18 cellular contexts compared by ENCODE assay signal in genomic region chr20:295804-296203, GRCh38. TPM values are rescaled to one million over a fixed set of nuclear protein-coding genes. Genes with fewer than 3 reads are reported as not detected.
A peak's percentile ranks its signal among the peaks of the same experiment; 100 is the strongest.
DNase-seq lines count a peak whose midpoint lies in the region; ATAC-seq and TF ChIP-seq lines count a peak whose summit lies in the region.
"Had no signal": no experiment of that assay in that cellular context is flagged by ENCODE, and none has a peak within 500 bp of the region (broad histone marks: within the 10 kb centered on the region; RNA-seq: fewer than 3 reads in every experiment).

No MANE protein-coding gene starts in this region.

- ATAC-seq in activated T-cell treated with anti-CD3 and anti-CD28 coated beads, Interleukin-2, amount 50 U/mL, for 72 hours (replicated peaks in 1 of 2) = no peak
- ATAC-seq in activated B cell treated with CpG ODN at 0.5 μM for 24 hours (ENCODE audit: low read depth) (no peak), GM18909 (IDR thresholded peaks at IDR 0.05; ENCODE audit: poor library complexity, unreplicated experiment) (no peak), HG02970 (IDR thresholded peaks at IDR 0.05; ENCODE audit: low FRiP score, unreplicated experiment) (no peak)
- ATAC-seq in stimulated activated memory B cell treated with anti-CD40 and anti-IgM and Interleukin-4, amounts not matched to agents 10 μg/mL and 1 μg/mL and 100 μg/mL, for 72 hours = no peak
- ATAC-seq: heart right ventricle had no signal

- no peaks in the 10 kb centered on the region for H3K4me1 ChIP-seq in endodermal cell (ENCODE audit: control insufficient read depth, insufficient read depth, low read length)

- peak overlapping the region; percentile 80 for H3K27ac Mint-ChIP-seq in activated T-cell treated with anti-CD3 and anti-CD28 coated beads, Interleukin-2, amount 50 U/mL, for 72 hours
- H3K27ac Mint-ChIP-seq in activated B cell treated with CpG ODN at 0.5 μM for 24 hours (peak overlapping the region; percentile 71), endodermal cell (no peak overlapping the region)
- peak overlapping the region; percentile 97 for H3K27ac Mint-ChIP-seq in stimulated activated memory B cell treated with anti-CD40 and anti-IgM and Interleukin-4, amounts not matched to agents 10 μg/mL and 1 μg/mL and 100 μg/mL, for 72 hours

- intact Hi-C loops in activated B cell treated with CpG ODN at 0.5 μM for 24 hours (cut with micrococcal nuclease) = loop anchor here (2.0 to 5.0 kb wide), 2 partner anchors 51 to 111 kb away; partner anchors contain the start of genes NRSN2 and RBCK1

- no peaks in the 10 kb centered on the region for H3K27me3 Mint-ChIP-seq in activated T-cell treated with anti-CD3 and anti-CD28 coated beads, Interleukin-2, amount 50 U/mL, for 72 hours (ENCODE audit: low read depth)
- H3K27me3 Mint-ChIP-seq in activated B cell treated with CpG ODN at 0.5 μM for 24 hours (no peaks in the 10 kb centered on the region), endodermal cell (ENCODE audit: insufficient read depth) (peaks cover 35% of the 10 kb centered on the region)
- no peaks in the 10 kb centered on the region for H3K27me3 Mint-ChIP-seq in stimulated activated memory B cell treated with anti-CD40 and anti-IgM and Interleukin-4, amounts not matched to agents 10 μg/mL and 1 μg/mL and 100 μg/mL, for 72 hours

- TF ChIP-seq CTCF in activated B cell treated with CpG ODN at 0.5 μM for 24 hours (IDR thresholded peaks at IDR 0.05) (no peak), endodermal cell (conservative IDR thresholded peaks at IDR 0.05) (no peak)

- H3K36me3 ChIP-seq in endodermal cell (ENCODE audit: control insufficient read depth, insufficient read depth, low read length) = peaks cover 3% of the 10 kb centered on the region

- peak overlapping the region; percentile 38 for H3K4me3 ChIP-seq in endodermal cell (ENCODE audit: low read length)

- H3K27ac ChIP-seq in endodermal cell (ENCODE audit: low read depth, low read length) = no peak overlapping the region

- no peaks in the 10 kb centered on the region for H3K27me3 ChIP-seq in endodermal cell (ENCODE audit: control insufficient read depth, insufficient read depth, low read length, poor library complexity, severe bottlenecking)
- H3K27me3 ChIP-seq: heart right ventricle had no signal

- WGBS in endodermal cell (ENCODE audit: insufficient coverage in 1 of 2, insufficient read length in 1 of 2), 2 experiments = 81 to 84% methylated on average over 3 to 4 of the region's 4 CpGs

- H3K36me3 Mint-ChIP-seq in activated T-cell treated with anti-CD3 and anti-CD28 coated beads, Interleukin-2, amount 50 U/mL, for 72 hours (ENCODE audit: insufficient read depth in 2 of 2) = peaks cover 8 to 19% of the 10 kb centered on the region in 2 donors
- peaks cover 30% of the 10 kb centered on the region for H3K36me3 Mint-ChIP-seq in activated B cell treated with CpG ODN at 0.5 μM for 24 hours (ENCODE audit: low read depth)
- H3K36me3 Mint-ChIP-seq in endodermal cell (ENCODE audit: low read depth) = peaks cover 9% of the 10 kb centered on the region
- H3K36me3 Mint-ChIP-seq in stimulated activated memory B cell treated with anti-CD40 and anti-IgM and Interleukin-4, amounts not matched to agents 10 μg/mL and 1 μg/mL and 100 μg/mL, for 72 hours = peaks cover 29% of the 10 kb centered on the region

- H3K9me3 Mint-ChIP-seq in activated T-cell treated with anti-CD3 and anti-CD28 coated beads, Interleukin-2, amount 50 U/mL, for 72 hours = no peaks in the 10 kb centered on the region
- peaks cover 4% of the 10 kb centered on the region for H3K9me3 Mint-ChIP-seq in activated B cell treated with CpG ODN at 0.5 μM for 24 hours
- peaks cover 3% of the 10 kb centered on the region for H3K9me3 Mint-ChIP-seq in endodermal cell
- H3K9me3 Mint-ChIP-seq in stimulated activated memory B cell treated with anti-CD40 and anti-IgM and Interleukin-4, amounts not matched to agents 10 μg/mL and 1 μg/mL and 100 μg/mL, for 72 hours = no peaks in the 10 kb centered on the region

- H3K9me3 ChIP-seq in endodermal cell (ENCODE audit: control insufficient read depth, low read length) = no peaks in the 10 kb centered on the region
- H3K9me3 ChIP-seq: heart right ventricle had no signal

- no peak for DNase-seq in activated T-cell treated with anti-CD3 and anti-CD28 coated beads, Interleukin-2, amount 50 U/mL, for 72 hours
- DNase-seq in activated T-cell treated with anti-CD3 and anti-CD28 coated beads, Interleukin-2, amount 50 U/mL, for 48 hours = no peak
- no peak for DNase-seq in activated B cell treated with CpG ODN at 0.5 μM for 24 hours
- DNase-seq in endodermal cell = no peak
- DNase-seq in islet precursor cell = no peak
- DNase-seq: activated CD4-positive, CD25-positive, alpha-beta regulatory T cell; DMS 273 treated with DMSO at 0.1 percent for 48 hours; heart right ventricle; MV-4-11; NCI-H774; posterior cingulate gyrus had no signal

- POLR2A ChIA-PET in activated B cell treated with CpG ODN at 0.5 μM for 24 hours (lab: Charles Lee) = no interaction called here

- H3K4me1 Mint-ChIP-seq in activated T-cell treated with anti-CD3 and anti-CD28 coated beads, Interleukin-2, amount 50 U/mL, for 72 hours (ENCODE audit: low read depth) = peaks cover 37% of the 10 kb centered on the region
- peaks cover 40% of the 10 kb centered on the region for H3K4me1 Mint-ChIP-seq in activated B cell treated with CpG ODN at 0.5 μM for 24 hours
- H3K4me1 Mint-ChIP-seq in endodermal cell = peaks cover 27% of the 10 kb centered on the region
- peaks cover 37% of the 10 kb centered on the region for H3K4me1 Mint-ChIP-seq in stimulated activated memory B cell treated with anti-CD40 and anti-IgM and Interleukin-4, amounts not matched to agents 10 μg/mL and 1 μg/mL and 100 μg/mL, for 72 hours

- H3K4me3 Mint-ChIP-seq in activated T-cell treated with anti-CD3 and anti-CD28 coated beads, Interleukin-2, amount 50 U/mL, for 72 hours = peak overlapping the region; percentile 91 to 100
- H3K4me3 Mint-ChIP-seq in activated B cell treated with CpG ODN at 0.5 μM for 24 hours = peak overlapping the region; percentile 97
- peak overlapping the region; percentile 96 for H3K4me3 Mint-ChIP-seq in endodermal cell
- peak overlapping the region; percentile 94 for H3K4me3 Mint-ChIP-seq in stimulated activated memory B cell treated with anti-CD40 and anti-IgM and Interleukin-4, amounts not matched to agents 10 μg/mL and 1 μg/mL and 100 μg/mL, for 72 hours

- H3K9ac ChIP-seq in endodermal cell (ENCODE audit: extremely low read depth, low read length, poor library complexity, severe bottlenecking) = no peak overlapping the region

- CTCF ChIA-PET in activated B cell treated with CpG ODN at 0.5 μM for 24 hours (lab: Charles Lee) = interaction anchor here (2.7 kb wide), 1 partner anchor 35 kb away, joined by 13 read pairs; no protein-coding TSS in a partner anchor

RNA-seq across cellular contexts. Expression of gene ZCCHC3, which starts 1.6 kb away (rescaled TPM):
- total RNA-seq in activated T-cell treated with anti-CD3 and anti-CD28 coated beads, Interleukin-2, amount 50 U/mL, for 72 hours = 10 to 100 TPM; 21.3 to 21.6 TPM
- total RNA-seq in activated B cell treated with CpG ODN at 0.5 μM for 24 hours (25.9 and 28.1 TPM in 2 replicates), endodermal cell (10 to 100 TPM; 39.5 to 46.1 TPM)
- polyA plus RNA-seq in endodermal cell (2013, experiment 1 of 2) = 41.4 TPM
- 36.9 TPM for polyA plus RNA-seq in endodermal cell (2013, experiment 2 of 2)

RNA-seq across cellular contexts. Expression of gene C20orf96, which starts 5.3 kb away (rescaled TPM):
- 1 to 10 TPM; 6.4 to 9.4 TPM for total RNA-seq in activated T-cell treated with anti-CD3 and anti-CD28 coated beads, Interleukin-2, amount 50 U/mL, for 72 hours
- 5.3 and 5.5 TPM in 2 replicates for total RNA-seq in activated B cell treated with CpG ODN at 0.5 μM for 24 hours
- total RNA-seq in endodermal cell = 10 to 100 TPM; 21.8 to 29.4 TPM
- 42.1 TPM for polyA plus RNA-seq in endodermal cell (2013, experiment 1 of 2)
- polyA plus RNA-seq in endodermal cell (2013, experiment 2 of 2) = 32.5 TPM

RNA-seq across cellular contexts. Expression of gene SOX12, which starts 29.5 kb away (rescaled TPM):
- 10 to 100 TPM in 1 of 2 donors, 1 to 10 TPM in 1; 7.8 to 11.7 TPM for total RNA-seq in activated T-cell treated with anti-CD3 and anti-CD28 coated beads, Interleukin-2, amount 50 U/mL, for 72 hours
- total RNA-seq in activated B cell treated with CpG ODN at 0.5 μM for 24 hours (6.1 and 6.2 TPM in 2 replicates), endodermal cell (10 to 100 TPM; 71.4 to 81.7 TPM)
- polyA plus RNA-seq in endodermal cell (2013, experiment 1 of 2) = 60.7 TPM
- polyA plus RNA-seq in endodermal cell (2013, experiment 2 of 2) = 57.0 TPM

RNA-seq across cellular contexts. Expression of gene DEFB132, which starts 38.3 kb away (rescaled TPM):
- total RNA-seq in activated T-cell treated with anti-CD3 and anti-CD28 coated beads, Interleukin-2, amount 50 U/mL, for 72 hours = not detected
- total RNA-seq in activated B cell treated with CpG ODN at 0.5 μM for 24 hours (not detected in 2 replicates), endodermal cell (not detected)
- not detected for polyA plus RNA-seq in endodermal cell (2013, experiment 1 of 2)
- polyA plus RNA-seq in endodermal cell (2013, experiment 2 of 2) = not detected
- total RNA-seq: dermis microvascular lymphatic vessel endothelial cell, kidney epithelial cell, mononuclear cell, ureter had no signal
- polyA plus RNA-seq: heart right ventricle had no signal

RNA-seq across cellular contexts. Expression of gene NRSN2, which starts 51.1 kb away (rescaled TPM):
- total RNA-seq in activated T-cell treated with anti-CD3 and anti-CD28 coated beads, Interleukin-2, amount 50 U/mL, for 72 hours = 10 to 100 TPM; 12.9 to 14.7 TPM
- total RNA-seq in activated B cell treated with CpG ODN at 0.5 μM for 24 hours (7.6 and 12.8 TPM in 2 replicates), endodermal cell (10 to 100 TPM; 24.7 to 38.4 TPM)
- 34.9 TPM for polyA plus RNA-seq in endodermal cell (2013, experiment 1 of 2)
- 37.1 TPM for polyA plus RNA-seq in endodermal cell (2013, experiment 2 of 2)

Comparison
In these comparisons a context has a peak if more than half of its experiments do, and no peak if none do; other contexts are left out.
1. RNA of gene SOX12, which starts 29.5 kb away (total RNA-seq): 71.4 to 81.7 TPM in endodermal cell; 7.8 to 11.7 TPM in activated T-cell treated with anti-CD3 and anti-CD28 coated beads, Interleukin-2, amount 50 U/mL, for 72 hours and 6.1 to 6.2 TPM in activated B cell treated with CpG ODN at 0.5 μM for 24 hours; every median in the first group is over 4 times any median in the second.
2. Peak in every context shown above with its lines, with median percentiles within 50 percentile points of each other: H3K4me3 Mint-ChIP-seq.